In the genomic region with DNA sequence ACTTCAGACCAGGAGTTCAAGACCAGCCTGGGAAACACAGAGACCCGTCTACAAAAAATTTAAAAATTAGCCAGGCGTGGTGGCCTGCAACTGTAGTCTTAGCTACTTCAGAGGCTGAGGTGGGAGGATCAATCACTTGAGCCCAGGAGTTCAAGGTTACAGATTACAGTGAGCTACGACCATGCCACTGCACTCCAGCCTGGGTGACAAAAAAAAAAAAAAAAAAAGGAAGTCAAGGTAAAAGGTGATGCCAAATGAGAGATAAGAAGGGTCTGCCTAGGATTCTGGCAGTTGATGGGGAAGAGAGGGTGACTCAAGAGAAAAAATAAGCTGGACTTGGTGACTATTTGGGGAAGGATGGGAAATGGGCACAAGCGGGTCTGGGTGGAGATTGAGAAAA, we compare ENCODE assay signal across 1 cellular context.
TF ChIP-seq lines count a peak whose summit lies in the region.

No MANE protein-coding gene starts in this region.

TF ChIP-seq in HCT116, 20 proteins besides CTCF, POLR2A, EP300 and RAD21 (continued from another document):
- TF ChIP-seq, protein P1, sequence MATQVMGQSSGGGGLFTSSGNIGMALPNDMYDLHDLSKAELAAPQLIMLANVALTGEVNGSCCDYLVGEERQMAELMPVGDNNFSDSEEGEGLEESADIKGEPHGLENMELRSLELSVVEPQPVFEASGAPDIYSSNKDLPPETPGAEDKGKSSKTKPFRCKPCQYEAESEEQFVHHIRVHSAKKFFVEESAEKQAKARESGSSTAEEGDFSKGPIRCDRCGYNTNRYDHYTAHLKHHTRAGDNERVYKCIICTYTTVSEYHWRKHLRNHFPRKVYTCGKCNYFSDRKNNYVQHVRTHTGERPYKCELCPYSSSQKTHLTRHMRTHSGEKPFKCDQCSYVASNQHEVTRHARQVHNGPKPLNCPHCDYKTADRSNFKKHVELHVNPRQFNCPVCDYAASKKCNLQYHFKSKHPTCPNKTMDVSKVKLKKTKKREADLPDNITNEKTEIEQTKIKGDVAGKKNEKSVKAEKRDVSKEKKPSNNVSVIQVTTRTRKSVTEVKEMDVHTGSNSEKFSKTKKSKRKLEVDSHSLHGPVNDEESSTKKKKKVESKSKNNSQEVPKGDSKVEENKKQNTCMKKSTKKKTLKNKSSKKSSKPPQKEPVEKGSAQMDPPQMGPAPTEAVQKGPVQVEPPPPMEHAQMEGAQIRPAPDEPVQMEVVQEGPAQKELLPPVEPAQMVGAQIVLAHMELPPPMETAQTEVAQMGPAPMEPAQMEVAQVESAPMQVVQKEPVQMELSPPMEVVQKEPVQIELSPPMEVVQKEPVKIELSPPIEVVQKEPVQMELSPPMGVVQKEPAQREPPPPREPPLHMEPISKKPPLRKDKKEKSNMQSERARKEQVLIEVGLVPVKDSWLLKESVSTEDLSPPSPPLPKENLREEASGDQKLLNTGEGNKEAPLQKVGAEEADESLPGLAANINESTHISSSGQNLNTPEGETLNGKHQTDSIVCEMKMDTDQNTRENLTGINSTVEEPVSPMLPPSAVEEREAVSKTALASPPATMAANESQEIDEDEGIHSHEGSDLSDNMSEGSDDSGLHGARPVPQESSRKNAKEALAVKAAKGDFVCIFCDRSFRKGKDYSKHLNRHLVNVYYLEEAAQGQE (IDR thresholded peaks at IDR 0.05; ENCODE audit: low read depth) = no peak
- no peak for TF ChIP-seq CBX3 (IDR thresholded peaks at IDR 0.05; ENCODE audit: low read depth)
